1 cellular context compared by ENCODE assay signal in the genomic region with DNA sequence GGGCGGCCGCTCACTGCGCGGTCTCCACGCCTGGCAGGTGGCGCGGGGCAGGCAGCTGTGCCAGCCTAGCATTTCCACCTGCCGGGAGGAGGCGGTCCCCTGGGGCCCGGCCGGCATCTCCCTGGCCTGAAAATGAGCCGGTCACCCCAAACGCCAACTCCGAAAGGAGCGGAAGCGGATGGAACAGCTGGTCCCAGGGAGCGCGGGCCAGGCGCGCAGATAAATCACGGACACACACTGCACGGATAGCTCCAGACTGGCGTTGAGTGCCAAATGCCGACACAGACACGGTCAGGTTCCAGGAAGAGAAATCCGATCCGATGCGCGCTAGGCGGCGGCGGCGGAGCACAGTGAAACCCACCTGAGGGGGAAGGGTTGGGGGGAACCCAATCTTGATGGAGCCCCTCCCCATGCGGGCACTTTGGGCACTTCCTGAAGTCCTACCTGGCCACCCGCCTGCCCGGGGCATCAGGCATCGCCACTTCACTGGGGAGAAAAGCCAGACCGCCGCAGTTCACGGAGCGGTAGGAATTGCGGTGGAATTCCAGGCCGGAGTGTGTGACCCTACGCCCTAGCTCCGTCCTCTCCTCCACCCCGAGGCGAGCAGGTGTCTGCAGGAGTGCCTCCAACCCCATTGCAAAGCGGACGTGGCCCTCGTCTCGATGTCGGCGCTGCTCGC.
TF ChIP-seq lines count a peak whose summit lies in the region.

No MANE protein-coding gene starts in this region.

TF ChIP-seq in WTC11, 78 proteins besides CTCF, POLR2A, EP300 and RAD21 (continued from another document):
- TF ChIP-seq, protein P1, sequence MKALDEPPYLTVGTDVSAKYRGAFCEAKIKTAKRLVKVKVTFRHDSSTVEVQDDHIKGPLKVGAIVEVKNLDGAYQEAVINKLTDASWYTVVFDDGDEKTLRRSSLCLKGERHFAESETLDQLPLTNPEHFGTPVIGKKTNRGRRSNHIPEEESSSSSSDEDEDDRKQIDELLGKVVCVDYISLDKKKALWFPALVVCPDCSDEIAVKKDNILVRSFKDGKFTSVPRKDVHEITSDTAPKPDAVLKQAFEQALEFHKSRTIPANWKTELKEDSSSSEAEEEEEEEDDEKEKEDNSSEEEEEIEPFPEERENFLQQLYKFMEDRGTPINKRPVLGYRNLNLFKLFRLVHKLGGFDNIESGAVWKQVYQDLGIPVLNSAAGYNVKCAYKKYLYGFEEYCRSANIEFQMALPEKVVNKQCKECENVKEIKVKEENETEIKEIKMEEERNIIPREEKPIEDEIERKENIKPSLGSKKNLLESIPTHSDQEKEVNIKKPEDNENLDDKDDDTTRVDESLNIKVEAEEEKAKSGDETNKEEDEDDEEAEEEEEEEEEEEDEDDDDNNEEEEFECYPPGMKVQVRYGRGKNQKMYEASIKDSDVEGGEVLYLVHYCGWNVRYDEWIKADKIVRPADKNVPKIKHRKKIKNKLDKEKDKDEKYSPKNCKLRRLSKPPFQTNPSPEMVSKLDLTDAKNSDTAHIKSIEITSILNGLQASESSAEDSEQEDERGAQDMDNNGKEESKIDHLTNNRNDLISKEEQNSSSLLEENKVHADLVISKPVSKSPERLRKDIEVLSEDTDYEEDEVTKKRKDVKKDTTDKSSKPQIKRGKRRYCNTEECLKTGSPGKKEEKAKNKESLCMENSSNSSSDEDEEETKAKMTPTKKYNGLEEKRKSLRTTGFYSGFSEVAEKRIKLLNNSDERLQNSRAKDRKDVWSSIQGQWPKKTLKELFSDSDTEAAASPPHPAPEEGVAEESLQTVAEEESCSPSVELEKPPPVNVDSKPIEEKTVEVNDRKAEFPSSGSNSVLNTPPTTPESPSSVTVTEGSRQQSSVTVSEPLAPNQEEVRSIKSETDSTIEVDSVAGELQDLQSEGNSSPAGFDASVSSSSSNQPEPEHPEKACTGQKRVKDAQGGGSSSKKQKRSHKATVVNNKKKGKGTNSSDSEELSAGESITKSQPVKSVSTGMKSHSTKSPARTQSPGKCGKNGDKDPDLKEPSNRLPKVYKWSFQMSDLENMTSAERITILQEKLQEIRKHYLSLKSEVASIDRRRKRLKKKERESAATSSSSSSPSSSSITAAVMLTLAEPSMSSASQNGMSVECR (CRISPR knock-in tag; IDR thresholded peaks at IDR 0.05; ENCODE audit: borderline replicate concordance) = peak; percentile 26; the same call in 1 of the 2 replicates
- no peak for TF ChIP-seq MYBL2 (CRISPR knock-in tag; IDR thresholded peaks at IDR 0.05)
- TF ChIP-seq, protein P2, sequence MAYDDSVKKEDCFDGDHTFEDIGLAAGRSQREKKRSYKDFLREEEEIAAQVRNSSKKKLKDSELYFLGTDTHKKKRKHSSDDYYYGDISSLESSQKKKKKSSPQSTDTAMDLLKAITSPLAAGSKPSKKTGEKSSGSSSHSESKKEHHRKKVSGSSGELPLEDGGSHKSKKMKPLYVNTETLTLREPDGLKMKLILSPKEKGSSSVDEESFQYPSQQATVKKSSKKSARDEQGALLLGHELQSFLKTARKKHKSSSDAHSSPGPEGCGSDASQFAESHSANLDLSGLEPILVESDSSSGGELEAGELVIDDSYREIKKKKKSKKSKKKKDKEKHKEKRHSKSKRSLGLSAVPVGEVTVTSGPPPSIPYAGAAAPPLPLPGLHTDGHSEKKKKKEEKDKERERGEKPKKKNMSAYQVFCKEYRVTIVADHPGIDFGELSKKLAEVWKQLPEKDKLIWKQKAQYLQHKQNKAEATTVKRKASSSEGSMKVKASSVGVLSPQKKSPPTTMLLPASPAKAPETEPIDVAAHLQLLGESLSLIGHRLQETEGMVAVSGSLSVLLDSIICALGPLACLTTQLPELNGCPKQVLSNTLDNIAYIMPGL (CRISPR knock-in tag; IDR thresholded peaks at IDR 0.05) = peak; percentile 9; the same call in 1 of the 2 replicates
- TF ChIP-seq, protein P3, sequence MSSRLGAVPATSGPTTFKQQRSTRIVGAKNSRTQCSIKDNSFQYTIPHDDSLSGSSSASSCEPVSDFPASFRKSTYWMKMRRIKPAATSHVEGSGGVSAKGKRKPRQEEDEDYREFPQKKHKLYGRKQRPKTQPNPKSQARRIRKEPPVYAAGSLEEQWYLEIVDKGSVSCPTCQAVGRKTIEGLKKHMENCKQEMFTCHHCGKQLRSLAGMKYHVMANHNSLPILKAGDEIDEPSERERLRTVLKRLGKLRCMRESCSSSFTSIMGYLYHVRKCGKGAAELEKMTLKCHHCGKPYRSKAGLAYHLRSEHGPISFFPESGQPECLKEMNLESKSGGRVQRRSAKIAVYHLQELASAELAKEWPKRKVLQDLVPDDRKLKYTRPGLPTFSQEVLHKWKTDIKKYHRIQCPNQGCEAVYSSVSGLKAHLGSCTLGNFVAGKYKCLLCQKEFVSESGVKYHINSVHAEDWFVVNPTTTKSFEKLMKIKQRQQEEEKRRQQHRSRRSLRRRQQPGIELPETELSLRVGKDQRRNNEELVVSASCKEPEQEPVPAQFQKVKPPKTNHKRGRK (CRISPR knock-in tag; IDR thresholded peaks at IDR 0.05; ENCODE audit: borderline replicate concordance) = no peak
- TF ChIP-seq, protein P4, sequence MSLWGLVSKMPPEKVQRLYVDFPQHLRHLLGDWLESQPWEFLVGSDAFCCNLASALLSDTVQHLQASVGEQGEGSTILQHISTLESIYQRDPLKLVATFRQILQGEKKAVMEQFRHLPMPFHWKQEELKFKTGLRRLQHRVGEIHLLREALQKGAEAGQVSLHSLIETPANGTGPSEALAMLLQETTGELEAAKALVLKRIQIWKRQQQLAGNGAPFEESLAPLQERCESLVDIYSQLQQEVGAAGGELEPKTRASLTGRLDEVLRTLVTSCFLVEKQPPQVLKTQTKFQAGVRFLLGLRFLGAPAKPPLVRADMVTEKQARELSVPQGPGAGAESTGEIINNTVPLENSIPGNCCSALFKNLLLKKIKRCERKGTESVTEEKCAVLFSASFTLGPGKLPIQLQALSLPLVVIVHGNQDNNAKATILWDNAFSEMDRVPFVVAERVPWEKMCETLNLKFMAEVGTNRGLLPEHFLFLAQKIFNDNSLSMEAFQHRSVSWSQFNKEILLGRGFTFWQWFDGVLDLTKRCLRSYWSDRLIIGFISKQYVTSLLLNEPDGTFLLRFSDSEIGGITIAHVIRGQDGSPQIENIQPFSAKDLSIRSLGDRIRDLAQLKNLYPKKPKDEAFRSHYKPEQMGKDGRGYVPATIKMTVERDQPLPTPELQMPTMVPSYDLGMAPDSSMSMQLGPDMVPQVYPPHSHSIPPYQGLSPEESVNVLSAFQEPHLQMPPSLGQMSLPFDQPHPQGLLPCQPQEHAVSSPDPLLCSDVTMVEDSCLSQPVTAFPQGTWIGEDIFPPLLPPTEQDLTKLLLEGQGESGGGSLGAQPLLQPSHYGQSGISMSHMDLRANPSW (CRISPR knock-in tag; conservative IDR thresholded peaks at IDR 0.05; ENCODE audit: low read depth) = no peak
- TF ChIP-seq MXD4 (CRISPR knock-in tag; IDR thresholded peaks at IDR 0.05; ENCODE audit: borderline replicate concordance) = no peak
- peak; percentile 20; the same call in 1 of the 2 replicates for TF ChIP-seq ZNF423 (CRISPR knock-in tag; IDR thresholded peaks at IDR 0.05)
- 0 out of 2 replicates have a peak, but pooled peaks have one; percentile 42 for TF ChIP-seq KAT7 (CRISPR knock-in tag; IDR thresholded peaks at IDR 0.05; ENCODE audit: borderline replicate concordance)
- peak; percentile 55; the same call in 1 of the 2 replicates for TF ChIP-seq TEAD1 (CRISPR knock-in tag; IDR thresholded peaks at IDR 0.05)
- TF ChIP-seq, protein P5, sequence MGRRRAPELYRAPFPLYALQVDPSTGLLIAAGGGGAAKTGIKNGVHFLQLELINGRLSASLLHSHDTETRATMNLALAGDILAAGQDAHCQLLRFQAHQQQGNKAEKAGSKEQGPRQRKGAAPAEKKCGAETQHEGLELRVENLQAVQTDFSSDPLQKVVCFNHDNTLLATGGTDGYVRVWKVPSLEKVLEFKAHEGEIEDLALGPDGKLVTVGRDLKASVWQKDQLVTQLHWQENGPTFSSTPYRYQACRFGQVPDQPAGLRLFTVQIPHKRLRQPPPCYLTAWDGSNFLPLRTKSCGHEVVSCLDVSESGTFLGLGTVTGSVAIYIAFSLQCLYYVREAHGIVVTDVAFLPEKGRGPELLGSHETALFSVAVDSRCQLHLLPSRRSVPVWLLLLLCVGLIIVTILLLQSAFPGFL (CRISPR knock-in tag; IDR thresholded peaks at IDR 0.05; ENCODE audit: borderline replicate concordance) = no peak
- TF ChIP-seq, protein P6, sequence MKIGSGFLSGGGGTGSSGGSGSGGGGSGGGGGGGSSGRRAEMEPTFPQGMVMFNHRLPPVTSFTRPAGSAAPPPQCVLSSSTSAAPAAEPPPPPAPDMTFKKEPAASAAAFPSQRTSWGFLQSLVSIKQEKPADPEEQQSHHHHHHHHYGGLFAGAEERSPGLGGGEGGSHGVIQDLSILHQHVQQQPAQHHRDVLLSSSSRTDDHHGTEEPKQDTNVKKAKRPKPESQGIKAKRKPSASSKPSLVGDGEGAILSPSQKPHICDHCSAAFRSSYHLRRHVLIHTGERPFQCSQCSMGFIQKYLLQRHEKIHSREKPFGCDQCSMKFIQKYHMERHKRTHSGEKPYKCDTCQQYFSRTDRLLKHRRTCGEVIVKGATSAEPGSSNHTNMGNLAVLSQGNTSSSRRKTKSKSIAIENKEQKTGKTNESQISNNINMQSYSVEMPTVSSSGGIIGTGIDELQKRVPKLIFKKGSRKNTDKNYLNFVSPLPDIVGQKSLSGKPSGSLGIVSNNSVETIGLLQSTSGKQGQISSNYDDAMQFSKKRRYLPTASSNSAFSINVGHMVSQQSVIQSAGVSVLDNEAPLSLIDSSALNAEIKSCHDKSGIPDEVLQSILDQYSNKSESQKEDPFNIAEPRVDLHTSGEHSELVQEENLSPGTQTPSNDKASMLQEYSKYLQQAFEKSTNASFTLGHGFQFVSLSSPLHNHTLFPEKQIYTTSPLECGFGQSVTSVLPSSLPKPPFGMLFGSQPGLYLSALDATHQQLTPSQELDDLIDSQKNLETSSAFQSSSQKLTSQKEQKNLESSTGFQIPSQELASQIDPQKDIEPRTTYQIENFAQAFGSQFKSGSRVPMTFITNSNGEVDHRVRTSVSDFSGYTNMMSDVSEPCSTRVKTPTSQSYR (CRISPR knock-in tag; IDR thresholded peaks at IDR 0.05) = 0 out of 2 replicates have a peak, but pooled peaks have one; percentile 58
TF ChIP-seq in WTC11: peak in this region for 8.
